Comparison of ENCODE assay signal across 1 cellular context in genomic region chr19:5466814-5467291, GRCh38.
TF ChIP-seq lines count a peak whose summit lies in the region.

No MANE protein-coding gene starts in this region.

TF ChIP-seq in H1, 55 proteins besides CTCF, POLR2A, EP300 and RAD21:
- TF ChIP-seq JUND (IDR thresholded peaks at IDR 0.05; ENCODE audit: low read length): no peak
- no peak for TF ChIP-seq TAF1 (IDR thresholded peaks at IDR 0.05; ENCODE audit: low read depth, low read length)
- no peak for TF ChIP-seq SAP30 (IDR thresholded peaks at IDR 0.05; ENCODE audit: insufficient read depth, insufficient replicate concordance, low read length)
